In the genomic region with DNA sequence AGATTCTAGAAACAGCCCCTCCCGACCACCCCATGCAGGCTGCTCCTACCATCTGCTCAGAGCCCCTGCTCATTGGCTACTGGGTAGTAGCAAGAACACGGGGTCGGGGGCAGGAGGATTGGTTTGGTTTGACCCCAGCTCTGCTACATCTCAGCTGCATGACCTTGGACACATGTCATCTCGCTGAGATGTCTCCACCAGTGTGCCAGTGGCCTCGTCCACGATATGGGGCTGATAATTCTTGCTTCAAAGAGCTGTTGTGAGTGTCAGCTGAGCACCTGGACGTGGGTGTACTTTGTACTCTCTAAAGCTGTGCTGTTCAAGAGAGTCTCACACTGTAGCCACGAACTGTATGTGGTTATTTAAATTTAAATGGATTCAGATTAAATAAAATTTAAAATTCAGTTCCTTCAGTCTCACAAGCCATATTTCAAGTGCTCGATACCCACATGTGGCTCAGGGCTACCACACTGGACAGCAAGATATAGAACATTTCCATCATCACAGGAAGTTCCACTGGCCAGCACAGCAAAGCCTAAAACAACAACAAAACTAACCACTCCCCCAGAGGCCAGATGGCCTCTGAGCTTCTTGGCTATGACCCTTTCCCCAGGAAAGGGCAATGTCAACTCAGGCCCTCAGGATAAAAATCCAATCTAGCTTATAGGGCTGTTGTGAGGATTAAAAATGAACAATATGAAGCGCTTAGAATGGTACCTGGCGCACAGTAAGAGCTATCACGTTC, we compare ENCODE assay signal across 2 cellular contexts.
TF ChIP-seq lines count a peak whose summit lies in the region.

No MANE protein-coding gene starts in this region.

TF ChIP-seq in GM12891, 5 proteins besides CTCF, POLR2A, EP300 and RAD21:
- TF ChIP-seq SPI1 (IDR thresholded peaks at IDR 0.05; ENCODE audit: low read depth, low read length) (no peak), POU2F2 (IDR thresholded peaks at IDR 0.05; ENCODE audit: low read depth, low read length) (no peak), TAF1 (IDR thresholded peaks at IDR 0.05; ENCODE audit: low read depth, low read length) (no peak), POLR2AphosphoS5 (IDR thresholded peaks at IDR 0.05; ENCODE audit: low read depth, low read length) (no peak), PAX5 (IDR thresholded peaks at IDR 0.05; ENCODE audit: insufficient read depth, low read length, severe bottlenecking) (no peak)

TF ChIP-seq in GM12878, 131 proteins besides CTCF, POLR2A, EP300 and RAD21:
- TF ChIP-seq, protein P1, sequence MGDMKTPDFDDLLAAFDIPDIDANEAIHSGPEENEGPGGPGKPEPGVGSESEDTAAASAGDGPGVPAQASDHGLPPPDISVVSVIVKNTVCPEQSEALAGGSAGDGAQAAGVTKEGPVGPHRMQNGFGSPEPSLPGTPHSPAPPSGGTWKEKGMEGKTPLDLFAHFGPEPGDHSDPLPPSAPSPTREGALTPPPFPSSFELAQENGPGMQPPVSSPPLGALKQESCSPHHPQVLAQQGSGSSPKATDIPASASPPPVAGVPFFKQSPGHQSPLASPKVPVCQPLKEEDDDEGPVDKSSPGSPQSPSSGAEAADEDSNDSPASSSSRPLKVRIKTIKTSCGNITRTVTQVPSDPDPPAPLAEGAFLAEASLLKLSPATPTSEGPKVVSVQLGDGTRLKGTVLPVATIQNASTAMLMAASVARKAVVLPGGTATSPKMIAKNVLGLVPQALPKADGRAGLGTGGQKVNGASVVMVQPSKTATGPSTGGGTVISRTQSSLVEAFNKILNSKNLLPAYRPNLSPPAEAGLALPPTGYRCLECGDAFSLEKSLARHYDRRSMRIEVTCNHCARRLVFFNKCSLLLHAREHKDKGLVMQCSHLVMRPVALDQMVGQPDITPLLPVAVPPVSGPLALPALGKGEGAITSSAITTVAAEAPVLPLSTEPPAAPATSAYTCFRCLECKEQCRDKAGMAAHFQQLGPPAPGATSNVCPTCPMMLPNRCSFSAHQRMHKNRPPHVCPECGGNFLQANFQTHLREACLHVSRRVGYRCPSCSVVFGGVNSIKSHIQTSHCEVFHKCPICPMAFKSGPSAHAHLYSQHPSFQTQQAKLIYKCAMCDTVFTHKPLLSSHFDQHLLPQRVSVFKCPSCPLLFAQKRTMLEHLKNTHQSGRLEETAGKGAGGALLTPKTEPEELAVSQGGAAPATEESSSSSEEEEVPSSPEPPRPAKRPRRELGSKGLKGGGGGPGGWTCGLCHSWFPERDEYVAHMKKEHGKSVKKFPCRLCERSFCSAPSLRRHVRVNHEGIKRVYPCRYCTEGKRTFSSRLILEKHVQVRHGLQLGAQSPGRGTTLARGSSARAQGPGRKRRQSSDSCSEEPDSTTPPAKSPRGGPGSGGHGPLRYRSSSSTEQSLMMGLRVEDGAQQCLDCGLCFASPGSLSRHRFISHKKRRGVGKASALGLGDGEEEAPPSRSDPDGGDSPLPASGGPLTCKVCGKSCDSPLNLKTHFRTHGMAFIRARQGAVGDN (IDR thresholded peaks at IDR 0.05), result 0 out of 2 replicates have a peak, but pooled peaks have one; percentile 59
- TF ChIP-seq, protein P2, sequence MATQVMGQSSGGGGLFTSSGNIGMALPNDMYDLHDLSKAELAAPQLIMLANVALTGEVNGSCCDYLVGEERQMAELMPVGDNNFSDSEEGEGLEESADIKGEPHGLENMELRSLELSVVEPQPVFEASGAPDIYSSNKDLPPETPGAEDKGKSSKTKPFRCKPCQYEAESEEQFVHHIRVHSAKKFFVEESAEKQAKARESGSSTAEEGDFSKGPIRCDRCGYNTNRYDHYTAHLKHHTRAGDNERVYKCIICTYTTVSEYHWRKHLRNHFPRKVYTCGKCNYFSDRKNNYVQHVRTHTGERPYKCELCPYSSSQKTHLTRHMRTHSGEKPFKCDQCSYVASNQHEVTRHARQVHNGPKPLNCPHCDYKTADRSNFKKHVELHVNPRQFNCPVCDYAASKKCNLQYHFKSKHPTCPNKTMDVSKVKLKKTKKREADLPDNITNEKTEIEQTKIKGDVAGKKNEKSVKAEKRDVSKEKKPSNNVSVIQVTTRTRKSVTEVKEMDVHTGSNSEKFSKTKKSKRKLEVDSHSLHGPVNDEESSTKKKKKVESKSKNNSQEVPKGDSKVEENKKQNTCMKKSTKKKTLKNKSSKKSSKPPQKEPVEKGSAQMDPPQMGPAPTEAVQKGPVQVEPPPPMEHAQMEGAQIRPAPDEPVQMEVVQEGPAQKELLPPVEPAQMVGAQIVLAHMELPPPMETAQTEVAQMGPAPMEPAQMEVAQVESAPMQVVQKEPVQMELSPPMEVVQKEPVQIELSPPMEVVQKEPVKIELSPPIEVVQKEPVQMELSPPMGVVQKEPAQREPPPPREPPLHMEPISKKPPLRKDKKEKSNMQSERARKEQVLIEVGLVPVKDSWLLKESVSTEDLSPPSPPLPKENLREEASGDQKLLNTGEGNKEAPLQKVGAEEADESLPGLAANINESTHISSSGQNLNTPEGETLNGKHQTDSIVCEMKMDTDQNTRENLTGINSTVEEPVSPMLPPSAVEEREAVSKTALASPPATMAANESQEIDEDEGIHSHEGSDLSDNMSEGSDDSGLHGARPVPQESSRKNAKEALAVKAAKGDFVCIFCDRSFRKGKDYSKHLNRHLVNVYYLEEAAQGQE (IDR thresholded peaks at IDR 0.05; ENCODE audit: low read depth, low read length), result no peak
- TF ChIP-seq IKZF1 (conservative IDR thresholded peaks at IDR 0.05) (0 out of 2 replicates have a peak, but pooled peaks have one; percentile 9), DPF2 (IDR thresholded peaks at IDR 0.05) (peak; percentile 30; the same call in 1 of the 2 replicates), BHLHE40 (IDR thresholded peaks at IDR 0.05; ENCODE audit: borderline replicate concordance in 1 of 2, low read depth in 2 of 2, low read length in 1 of 2) (0 out of 4 replicates have a peak, but pooled peaks of 1 of the 2 experiments have one; percentile 16)
